In the genomic region with DNA sequence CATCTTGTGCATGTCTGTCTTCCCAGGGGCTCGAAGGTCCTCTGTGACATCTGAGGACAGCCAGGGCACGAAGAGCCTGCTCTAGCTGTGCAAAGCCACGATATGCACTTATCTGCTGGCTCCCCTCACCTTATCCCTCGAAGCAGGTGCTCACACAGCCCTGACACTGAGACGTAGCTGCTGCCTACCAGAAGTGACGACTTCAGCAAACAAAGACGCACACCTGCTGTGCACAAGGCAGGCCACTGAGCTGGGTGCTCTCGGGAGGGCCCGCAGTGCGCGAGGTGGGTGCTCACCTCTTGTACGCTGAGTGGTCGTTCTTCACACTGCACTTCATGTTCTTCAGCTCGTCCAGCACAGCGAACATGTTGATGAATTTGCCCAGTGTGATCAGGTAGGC, we compare ENCODE assay signal across 1 cellular context.
TF ChIP-seq lines count a peak whose summit lies in the region.

No MANE protein-coding gene starts in this region.

TF ChIP-seq in K562, 482 proteins besides CTCF, POLR2A, EP300 and RAD21 (continued from another document):
- TF ChIP-seq, protein P1, sequence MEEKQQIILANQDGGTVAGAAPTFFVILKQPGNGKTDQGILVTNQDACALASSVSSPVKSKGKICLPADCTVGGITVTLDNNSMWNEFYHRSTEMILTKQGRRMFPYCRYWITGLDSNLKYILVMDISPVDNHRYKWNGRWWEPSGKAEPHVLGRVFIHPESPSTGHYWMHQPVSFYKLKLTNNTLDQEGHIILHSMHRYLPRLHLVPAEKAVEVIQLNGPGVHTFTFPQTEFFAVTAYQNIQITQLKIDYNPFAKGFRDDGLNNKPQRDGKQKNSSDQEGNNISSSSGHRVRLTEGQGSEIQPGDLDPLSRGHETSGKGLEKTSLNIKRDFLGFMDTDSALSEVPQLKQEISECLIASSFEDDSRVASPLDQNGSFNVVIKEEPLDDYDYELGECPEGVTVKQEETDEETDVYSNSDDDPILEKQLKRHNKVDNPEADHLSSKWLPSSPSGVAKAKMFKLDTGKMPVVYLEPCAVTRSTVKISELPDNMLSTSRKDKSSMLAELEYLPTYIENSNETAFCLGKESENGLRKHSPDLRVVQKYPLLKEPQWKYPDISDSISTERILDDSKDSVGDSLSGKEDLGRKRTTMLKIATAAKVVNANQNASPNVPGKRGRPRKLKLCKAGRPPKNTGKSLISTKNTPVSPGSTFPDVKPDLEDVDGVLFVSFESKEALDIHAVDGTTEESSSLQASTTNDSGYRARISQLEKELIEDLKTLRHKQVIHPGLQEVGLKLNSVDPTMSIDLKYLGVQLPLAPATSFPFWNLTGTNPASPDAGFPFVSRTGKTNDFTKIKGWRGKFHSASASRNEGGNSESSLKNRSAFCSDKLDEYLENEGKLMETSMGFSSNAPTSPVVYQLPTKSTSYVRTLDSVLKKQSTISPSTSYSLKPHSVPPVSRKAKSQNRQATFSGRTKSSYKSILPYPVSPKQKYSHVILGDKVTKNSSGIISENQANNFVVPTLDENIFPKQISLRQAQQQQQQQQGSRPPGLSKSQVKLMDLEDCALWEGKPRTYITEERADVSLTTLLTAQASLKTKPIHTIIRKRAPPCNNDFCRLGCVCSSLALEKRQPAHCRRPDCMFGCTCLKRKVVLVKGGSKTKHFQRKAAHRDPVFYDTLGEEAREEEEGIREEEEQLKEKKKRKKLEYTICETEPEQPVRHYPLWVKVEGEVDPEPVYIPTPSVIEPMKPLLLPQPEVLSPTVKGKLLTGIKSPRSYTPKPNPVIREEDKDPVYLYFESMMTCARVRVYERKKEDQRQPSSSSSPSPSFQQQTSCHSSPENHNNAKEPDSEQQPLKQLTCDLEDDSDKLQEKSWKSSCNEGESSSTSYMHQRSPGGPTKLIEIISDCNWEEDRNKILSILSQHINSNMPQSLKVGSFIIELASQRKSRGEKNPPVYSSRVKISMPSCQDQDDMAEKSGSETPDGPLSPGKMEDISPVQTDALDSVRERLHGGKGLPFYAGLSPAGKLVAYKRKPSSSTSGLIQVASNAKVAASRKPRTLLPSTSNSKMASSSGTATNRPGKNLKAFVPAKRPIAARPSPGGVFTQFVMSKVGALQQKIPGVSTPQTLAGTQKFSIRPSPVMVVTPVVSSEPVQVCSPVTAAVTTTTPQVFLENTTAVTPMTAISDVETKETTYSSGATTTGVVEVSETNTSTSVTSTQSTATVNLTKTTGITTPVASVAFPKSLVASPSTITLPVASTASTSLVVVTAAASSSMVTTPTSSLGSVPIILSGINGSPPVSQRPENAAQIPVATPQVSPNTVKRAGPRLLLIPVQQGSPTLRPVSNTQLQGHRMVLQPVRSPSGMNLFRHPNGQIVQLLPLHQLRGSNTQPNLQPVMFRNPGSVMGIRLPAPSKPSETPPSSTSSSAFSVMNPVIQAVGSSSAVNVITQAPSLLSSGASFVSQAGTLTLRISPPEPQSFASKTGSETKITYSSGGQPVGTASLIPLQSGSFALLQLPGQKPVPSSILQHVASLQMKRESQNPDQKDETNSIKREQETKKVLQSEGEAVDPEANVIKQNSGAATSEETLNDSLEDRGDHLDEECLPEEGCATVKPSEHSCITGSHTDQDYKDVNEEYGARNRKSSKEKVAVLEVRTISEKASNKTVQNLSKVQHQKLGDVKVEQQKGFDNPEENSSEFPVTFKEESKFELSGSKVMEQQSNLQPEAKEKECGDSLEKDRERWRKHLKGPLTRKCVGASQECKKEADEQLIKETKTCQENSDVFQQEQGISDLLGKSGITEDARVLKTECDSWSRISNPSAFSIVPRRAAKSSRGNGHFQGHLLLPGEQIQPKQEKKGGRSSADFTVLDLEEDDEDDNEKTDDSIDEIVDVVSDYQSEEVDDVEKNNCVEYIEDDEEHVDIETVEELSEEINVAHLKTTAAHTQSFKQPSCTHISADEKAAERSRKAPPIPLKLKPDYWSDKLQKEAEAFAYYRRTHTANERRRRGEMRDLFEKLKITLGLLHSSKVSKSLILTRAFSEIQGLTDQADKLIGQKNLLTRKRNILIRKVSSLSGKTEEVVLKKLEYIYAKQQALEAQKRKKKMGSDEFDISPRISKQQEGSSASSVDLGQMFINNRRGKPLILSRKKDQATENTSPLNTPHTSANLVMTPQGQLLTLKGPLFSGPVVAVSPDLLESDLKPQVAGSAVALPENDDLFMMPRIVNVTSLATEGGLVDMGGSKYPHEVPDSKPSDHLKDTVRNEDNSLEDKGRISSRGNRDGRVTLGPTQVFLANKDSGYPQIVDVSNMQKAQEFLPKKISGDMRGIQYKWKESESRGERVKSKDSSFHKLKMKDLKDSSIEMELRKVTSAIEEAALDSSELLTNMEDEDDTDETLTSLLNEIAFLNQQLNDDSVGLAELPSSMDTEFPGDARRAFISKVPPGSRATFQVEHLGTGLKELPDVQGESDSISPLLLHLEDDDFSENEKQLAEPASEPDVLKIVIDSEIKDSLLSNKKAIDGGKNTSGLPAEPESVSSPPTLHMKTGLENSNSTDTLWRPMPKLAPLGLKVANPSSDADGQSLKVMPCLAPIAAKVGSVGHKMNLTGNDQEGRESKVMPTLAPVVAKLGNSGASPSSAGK (IDR thresholded peaks at IDR 0.05): peak; percentile 16; the same call in 1 of the 2 replicates
- TF ChIP-seq ARID1B (IDR thresholded peaks at IDR 0.05) (peak; percentile 58), CBFA2T3 (IDR thresholded peaks at IDR 0.05) (peak; percentile 79), TCF3 (CRISPR knock-in tag; IDR thresholded peaks at IDR 0.05) (peak; percentile 60), ZNF217 (CRISPR knock-in tag; IDR thresholded peaks at IDR 0.05) (no peak), CHD1 (IDR thresholded peaks at IDR 0.05; ENCODE audit: low read length) (no peak), ELK3 (CRISPR knock-in tag; IDR thresholded peaks at IDR 0.05) (no peak), CBFA2T2 (conservative IDR thresholded peaks at IDR 0.05) (peak; percentile 64), IRF2 (CRISPR knock-in tag; IDR thresholded peaks at IDR 0.05) (no peak), SREBF2 (CRISPR knock-in tag; IDR thresholded peaks at IDR 0.05) (no peak), ZNF24 (IDR thresholded peaks at IDR 0.05) (no peak), ZNF384 (IDR thresholded peaks at IDR 0.05; ENCODE audit: low read depth, low read length) (no peak), JUND (IDR thresholded peaks at IDR 0.05; ENCODE audit: borderline replicate concordance, low read depth, low read length) (no peak), JUND (tag; IDR thresholded peaks at IDR 0.05; ENCODE audit: borderline replicate concordance, low read depth, low read length) (no peak), ZBTB49 (CRISPR knock-in tag; IDR thresholded peaks at IDR 0.05; ENCODE audit: borderline replicate concordance) (no peak), ZNF444 (CRISPR knock-in tag; IDR thresholded peaks at IDR 0.05) (no peak), RNF219 (CRISPR knock-in tag; IDR thresholded peaks at IDR 0.05) (no peak), TAL1 (IDR thresholded peaks at IDR 0.05) (peak; percentile 75), TRIM24 (IDR thresholded peaks at IDR 0.05) (0 out of 4 replicates have a peak, but pooled peaks of 1 of the 2 experiments have one; percentile 16)
- TF ChIP-seq, protein P2, sequence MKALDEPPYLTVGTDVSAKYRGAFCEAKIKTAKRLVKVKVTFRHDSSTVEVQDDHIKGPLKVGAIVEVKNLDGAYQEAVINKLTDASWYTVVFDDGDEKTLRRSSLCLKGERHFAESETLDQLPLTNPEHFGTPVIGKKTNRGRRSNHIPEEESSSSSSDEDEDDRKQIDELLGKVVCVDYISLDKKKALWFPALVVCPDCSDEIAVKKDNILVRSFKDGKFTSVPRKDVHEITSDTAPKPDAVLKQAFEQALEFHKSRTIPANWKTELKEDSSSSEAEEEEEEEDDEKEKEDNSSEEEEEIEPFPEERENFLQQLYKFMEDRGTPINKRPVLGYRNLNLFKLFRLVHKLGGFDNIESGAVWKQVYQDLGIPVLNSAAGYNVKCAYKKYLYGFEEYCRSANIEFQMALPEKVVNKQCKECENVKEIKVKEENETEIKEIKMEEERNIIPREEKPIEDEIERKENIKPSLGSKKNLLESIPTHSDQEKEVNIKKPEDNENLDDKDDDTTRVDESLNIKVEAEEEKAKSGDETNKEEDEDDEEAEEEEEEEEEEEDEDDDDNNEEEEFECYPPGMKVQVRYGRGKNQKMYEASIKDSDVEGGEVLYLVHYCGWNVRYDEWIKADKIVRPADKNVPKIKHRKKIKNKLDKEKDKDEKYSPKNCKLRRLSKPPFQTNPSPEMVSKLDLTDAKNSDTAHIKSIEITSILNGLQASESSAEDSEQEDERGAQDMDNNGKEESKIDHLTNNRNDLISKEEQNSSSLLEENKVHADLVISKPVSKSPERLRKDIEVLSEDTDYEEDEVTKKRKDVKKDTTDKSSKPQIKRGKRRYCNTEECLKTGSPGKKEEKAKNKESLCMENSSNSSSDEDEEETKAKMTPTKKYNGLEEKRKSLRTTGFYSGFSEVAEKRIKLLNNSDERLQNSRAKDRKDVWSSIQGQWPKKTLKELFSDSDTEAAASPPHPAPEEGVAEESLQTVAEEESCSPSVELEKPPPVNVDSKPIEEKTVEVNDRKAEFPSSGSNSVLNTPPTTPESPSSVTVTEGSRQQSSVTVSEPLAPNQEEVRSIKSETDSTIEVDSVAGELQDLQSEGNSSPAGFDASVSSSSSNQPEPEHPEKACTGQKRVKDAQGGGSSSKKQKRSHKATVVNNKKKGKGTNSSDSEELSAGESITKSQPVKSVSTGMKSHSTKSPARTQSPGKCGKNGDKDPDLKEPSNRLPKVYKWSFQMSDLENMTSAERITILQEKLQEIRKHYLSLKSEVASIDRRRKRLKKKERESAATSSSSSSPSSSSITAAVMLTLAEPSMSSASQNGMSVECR (CRISPR knock-in tag; IDR thresholded peaks at IDR 0.05): no peak
